ENCODE assay signal across 4 cellular contexts in genomic region chr1:66085600-66085999, GRCh38.
"Had no signal": no experiment of that assay in that cellular context is flagged by ENCODE, and none has a peak within 500 bp of the region (broad histone marks: within the 10 kb centered on the region; RNA-seq: fewer than 3 reads in every experiment).

No MANE protein-coding gene starts in this region.

- H3K4me3 ChIP-seq: K562 had no signal

- DNase-seq: IMR-90, KBM-7 had no signal

- H3K27ac ChIP-seq: HL-60 had no signal
